ENCODE assay signal across 1 cellular context in the genomic region with DNA sequence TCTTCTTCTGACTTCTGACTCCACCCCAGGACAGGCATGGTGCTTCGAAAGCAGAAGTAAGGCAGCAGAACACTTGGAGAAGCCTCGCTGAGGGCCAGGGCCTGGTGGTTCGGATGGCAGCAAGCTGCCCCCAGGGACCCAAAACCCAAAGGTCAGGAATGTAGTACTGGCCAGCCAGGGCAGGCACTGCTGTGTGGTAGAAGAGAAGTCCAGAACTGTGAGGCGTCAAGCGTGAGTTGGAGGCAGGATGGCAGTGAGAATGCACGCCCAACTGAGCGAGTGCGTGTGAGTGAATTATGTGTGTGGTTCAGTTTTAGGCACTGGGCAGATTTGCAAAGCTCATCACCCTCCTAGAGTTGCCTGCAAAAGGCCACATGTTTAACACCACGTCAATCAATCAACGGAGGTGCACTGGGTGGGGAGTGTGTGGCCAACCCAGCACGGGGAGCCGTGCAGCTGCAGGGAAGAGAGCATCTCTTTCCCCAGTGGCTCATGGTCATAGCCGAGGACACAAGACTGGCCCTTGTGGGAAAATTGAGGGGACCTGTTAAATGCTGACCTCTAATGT.
TF ChIP-seq lines count a peak whose summit lies in the region.

No MANE protein-coding gene starts in this region.

TF ChIP-seq in GM12878, 131 proteins besides CTCF, POLR2A, EP300 and RAD21:
- no peak for TF ChIP-seq CBFB (IDR thresholded peaks at IDR 0.05; ENCODE audit: low read depth)
- TF ChIP-seq IRF4 (IDR thresholded peaks at IDR 0.05; ENCODE audit: low read depth, low read length) = no peak
- TF ChIP-seq, protein P1, sequence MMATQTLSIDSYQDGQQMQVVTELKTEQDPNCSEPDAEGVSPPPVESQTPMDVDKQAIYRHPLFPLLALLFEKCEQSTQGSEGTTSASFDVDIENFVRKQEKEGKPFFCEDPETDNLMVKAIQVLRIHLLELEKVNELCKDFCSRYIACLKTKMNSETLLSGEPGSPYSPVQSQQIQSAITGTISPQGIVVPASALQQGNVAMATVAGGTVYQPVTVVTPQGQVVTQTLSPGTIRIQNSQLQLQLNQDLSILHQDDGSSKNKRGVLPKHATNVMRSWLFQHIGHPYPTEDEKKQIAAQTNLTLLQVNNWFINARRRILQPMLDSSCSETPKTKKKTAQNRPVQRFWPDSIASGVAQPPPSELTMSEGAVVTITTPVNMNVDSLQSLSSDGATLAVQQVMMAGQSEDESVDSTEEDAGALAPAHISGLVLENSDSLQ (IDR thresholded peaks at IDR 0.05) = peak; percentile 80
- 0 out of 2 replicates have a peak, but pooled peaks have one; percentile 35 for TF ChIP-seq HDGF (IDR thresholded peaks at IDR 0.05)
- no peak for TF ChIP-seq CHD1 (IDR thresholded peaks at IDR 0.05; ENCODE audit: low read depth, low read length)
- TF ChIP-seq, protein P2, sequence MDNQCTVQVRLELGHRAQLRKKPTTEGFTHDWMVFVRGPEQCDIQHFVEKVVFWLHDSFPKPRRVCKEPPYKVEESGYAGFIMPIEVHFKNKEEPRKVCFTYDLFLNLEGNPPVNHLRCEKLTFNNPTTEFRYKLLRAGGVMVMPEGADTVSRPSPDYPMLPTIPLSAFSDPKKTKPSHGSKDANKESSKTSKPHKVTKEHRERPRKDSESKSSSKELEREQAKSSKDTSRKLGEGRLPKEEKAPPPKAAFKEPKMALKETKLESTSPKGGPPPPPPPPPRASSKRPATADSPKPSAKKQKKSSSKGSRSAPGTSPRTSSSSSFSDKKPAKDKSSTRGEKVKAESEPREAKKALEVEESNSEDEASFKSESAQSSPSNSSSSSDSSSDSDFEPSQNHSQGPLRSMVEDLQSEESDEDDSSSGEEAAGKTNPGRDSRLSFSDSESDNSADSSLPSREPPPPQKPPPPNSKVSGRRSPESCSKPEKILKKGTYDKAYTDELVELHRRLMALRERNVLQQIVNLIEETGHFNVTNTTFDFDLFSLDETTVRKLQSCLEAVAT (IDR thresholded peaks at IDR 0.05) = peak; percentile 41; the same call in 1 of the 2 replicates
- TF ChIP-seq ZNF207 (IDR thresholded peaks at IDR 0.05; ENCODE audit: borderline replicate concordance) = no peak
- TF ChIP-seq RB1 (IDR thresholded peaks at IDR 0.05; ENCODE audit: borderline replicate concordance) = no peak
- no peak for TF ChIP-seq MYB (IDR thresholded peaks at IDR 0.05; ENCODE audit: borderline replicate concordance, low read depth, low read length)
- TF ChIP-seq SMARCA5 (IDR thresholded peaks at IDR 0.05) = peak; percentile 46; the same call in 1 of the 2 replicates
- TF ChIP-seq NBN (IDR thresholded peaks at IDR 0.05) = no peak
- peak; percentile 20; the same call in 1 of the 2 replicates for TF ChIP-seq LARP7 (IDR thresholded peaks at IDR 0.05)
